In the genomic region with DNA sequence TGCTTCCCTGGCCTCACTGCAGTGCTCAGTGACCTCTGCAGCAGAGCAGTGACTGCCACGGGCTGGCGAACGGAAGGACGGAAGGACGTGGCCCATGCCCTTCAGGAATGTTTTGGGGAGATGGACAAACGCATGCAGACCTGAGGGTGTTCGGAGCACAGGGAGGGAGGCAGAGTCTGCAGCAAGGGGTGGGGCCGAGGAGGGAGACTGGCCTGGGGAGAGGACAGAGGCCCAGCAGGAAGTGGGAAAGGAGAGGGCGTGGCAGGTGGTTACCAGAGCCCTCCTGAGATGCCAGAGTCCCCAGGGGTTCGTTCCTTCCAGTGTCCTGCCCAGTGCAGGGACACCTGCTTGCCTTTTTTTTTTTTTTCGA, we compare ENCODE assay signal across 9 cellular contexts. TPM values are rescaled to one million over a fixed set of nuclear protein-coding genes. Genes with fewer than 3 reads are reported as not detected.
A peak's percentile ranks its signal among the peaks of the same experiment; 100 is the strongest.
DNase-seq lines count a peak whose midpoint lies in the region; ATAC-seq and TF ChIP-seq lines count a peak whose summit lies in the region.
"Had no signal": no experiment of that assay in that cellular context is flagged by ENCODE, and none has a peak within 500 bp of the region (broad histone marks: within the 10 kb centered on the region; RNA-seq: fewer than 3 reads in every experiment).

No MANE protein-coding gene starts in this region.

- H3K4me3 ChIP-seq in dorsolateral prefrontal cortex (peak overlapping the region in 6 of 59 donors; percentile 5 to 16 (median 10)), mucosa of stomach (ENCODE audit: low read length) (no peak overlapping the region)

- peaks cover 0 to 5% (median 0%) of the 10 kb centered on the region in 3 donors for H3K27me3 Mint-ChIP-seq in CD14-positive monocyte (ENCODE audit: low read depth in 3 of 3)
- peaks cover 27% of the 10 kb centered on the region for H3K27me3 Mint-ChIP-seq in activated T-cell treated with anti-CD3 and anti-CD28 coated beads, Interleukin-2, amount 50 U/mL, for 72 hours (ENCODE audit: low read depth)

- H3K27me3 ChIP-seq in dorsolateral prefrontal cortex (peaks cover 0 to 4% (median 0%) of the 10 kb centered on the region in 45 donors), mucosa of stomach (ENCODE audit: control insufficient read depth, insufficient read depth, low read length) (no peaks in the 10 kb centered on the region)

- DNase-seq in CD14-positive monocyte (ENCODE audit: low spot score) (no peak), LoVo (ENCODE audit: low spot score) (peak; percentile 90), dorsolateral prefrontal cortex (no peak), GM19238 (ENCODE audit: insufficient read length, low spot score) (no peak)
- DNase-seq in activated T-cell treated with anti-CD3 and anti-CD28 coated beads, Interleukin-2, amount 50 U/mL, for 72 hours: no peak
- DNase-seq: activated CD4-positive, alpha-beta T cell treated with anti-CD3 and anti-CD28 coated beads, Interleukin-2, amount 50 U/mL, for 1 hour had no signal

- no peaks in the 10 kb centered on the region for H3K9me3 ChIP-seq in mucosa of stomach (ENCODE audit: control insufficient read depth, low read length)

- intact Hi-C loops in CD14-positive monocyte (cut with micrococcal nuclease) (no loop called here), dorsolateral prefrontal cortex (cut with DNase I) (no loop called here)

- peak overlapping the region; percentile 87 to 97 (median 93) for H3K27ac Mint-ChIP-seq in CD14-positive monocyte
- no peak overlapping the region for H3K27ac Mint-ChIP-seq in activated T-cell treated with anti-CD3 and anti-CD28 coated beads, Interleukin-2, amount 50 U/mL, for 72 hours

- no peaks in the 10 kb centered on the region for H3K36me3 ChIP-seq in mucosa of stomach (ENCODE audit: control insufficient read depth, insufficient read depth, low read length)

- H3K4me1 Mint-ChIP-seq in CD14-positive monocyte: peaks cover 48% of the 10 kb centered on the region
- H3K4me1 Mint-ChIP-seq in activated T-cell treated with anti-CD3 and anti-CD28 coated beads, Interleukin-2, amount 50 U/mL, for 72 hours (ENCODE audit: low read depth): peaks cover 14% of the 10 kb centered on the region

- H3K27ac ChIP-seq in dorsolateral prefrontal cortex: peak overlapping the region in 54 of 59 donors; percentile 3 to 89 (median 70)

- H3K36me3 Mint-ChIP-seq in CD14-positive monocyte: peaks cover 8 to 13% of the 10 kb centered on the region in 2 donors
- H3K36me3 Mint-ChIP-seq in activated T-cell treated with anti-CD3 and anti-CD28 coated beads, Interleukin-2, amount 50 U/mL, for 72 hours (ENCODE audit: insufficient read depth in 2 of 2): no peaks in the 10 kb centered on the region

- H3K9me3 Mint-ChIP-seq in CD14-positive monocyte: no peaks in the 10 kb centered on the region
- H3K9me3 Mint-ChIP-seq in activated T-cell treated with anti-CD3 and anti-CD28 coated beads, Interleukin-2, amount 50 U/mL, for 72 hours: no peaks in the 10 kb centered on the region

- no peak for TF ChIP-seq CTCF in CD14-positive monocyte (IDR thresholded peaks at IDR 0.05)
- no peak for TF ChIP-seq CTCF in dorsolateral prefrontal cortex (IDR thresholded peaks at IDR 0.05 in 54 of 56, conservative IDR thresholded peaks at IDR 0.05 in 2 of 56; ENCODE audit: low read depth in 1 of 56, partially characterized antibody in 56 of 56)

- peaks cover 21% of the 10 kb centered on the region for H3K4me1 ChIP-seq in mucosa of stomach (ENCODE audit: control insufficient read depth, insufficient read depth, low read length)

- H3K4me3 Mint-ChIP-seq in CD14-positive monocyte: peak overlapping the region; percentile 64 to 91
- no peak overlapping the region for H3K4me3 Mint-ChIP-seq in activated T-cell treated with anti-CD3 and anti-CD28 coated beads, Interleukin-2, amount 50 U/mL, for 72 hours

- H3K9ac ChIP-seq in mucosa of stomach (ENCODE audit: low read length): peak overlapping the region; percentile 12

- ATAC-seq in activated T-cell treated with anti-CD3 and anti-CD28 coated beads, Interleukin-2, amount 50 U/mL, for 72 hours (replicated peaks in 1 of 2): no peak
- no peak for ATAC-seq in GM18511 (IDR thresholded peaks at IDR 0.05; ENCODE audit: unreplicated experiment)
- no peak for ATAC-seq in GM21619 (IDR thresholded peaks at IDR 0.05; ENCODE audit: unreplicated experiment)

RNA-seq across cellular contexts. Expression of gene ADORA2B, which starts 21.9 kb away (rescaled TPM):
- polyA plus RNA-seq in CD14-positive monocyte: 1 to 10 TPM; 4.4 to 6.4 TPM
- 10 to 100 TPM in 27 of 120 experiments, 1 to 10 TPM in 93; 2.6 to 22.2 (median 7.2) TPM for total RNA-seq in dorsolateral prefrontal cortex
- total RNA-seq in activated T-cell treated with anti-CD3 and anti-CD28 coated beads, Interleukin-2, amount 50 U/mL, for 72 hours: 1 to 10 TPM in 1 of 2 donors, under 1 TPM in 1; 0.76 to 1.2 TPM

RNA-seq across cellular contexts. Expression of gene ZSWIM7, which starts 32.6 kb away (rescaled TPM):
- 10 to 100 TPM; 67.1 to 70.1 TPM for polyA plus RNA-seq in CD14-positive monocyte
- 10 to 100 TPM; 12.9 to 53.0 (median 25.6) TPM for total RNA-seq in dorsolateral prefrontal cortex
- total RNA-seq in activated T-cell treated with anti-CD3 and anti-CD28 coated beads, Interleukin-2, amount 50 U/mL, for 72 hours: 10 to 100 TPM; 14.2 to 14.6 TPM

RNA-seq across cellular contexts. Expression of gene TTC19, which starts 32.8 kb away (rescaled TPM):
- 10 to 100 TPM; 20.6 to 22.2 TPM for polyA plus RNA-seq in CD14-positive monocyte
- total RNA-seq in dorsolateral prefrontal cortex: 10 to 100 TPM; 45.3 to 87.4 (median 67.2) TPM
- 10 to 100 TPM; 33.6 to 37.5 TPM for total RNA-seq in activated T-cell treated with anti-CD3 and anti-CD28 coated beads, Interleukin-2, amount 50 U/mL, for 72 hours

Comparison
In these comparisons a context has a peak if more than half of its experiments do, and no peak if none do; other contexts are left out.
1. H3K4me3 Mint-ChIP-seq: peak in CD14-positive monocyte (2 of 2); none in activated T-cell treated with anti-CD3 and anti-CD28 coated beads, Interleukin-2, amount 50 U/mL, for 72 hours (0 of 2).